In the genomic region with DNA sequence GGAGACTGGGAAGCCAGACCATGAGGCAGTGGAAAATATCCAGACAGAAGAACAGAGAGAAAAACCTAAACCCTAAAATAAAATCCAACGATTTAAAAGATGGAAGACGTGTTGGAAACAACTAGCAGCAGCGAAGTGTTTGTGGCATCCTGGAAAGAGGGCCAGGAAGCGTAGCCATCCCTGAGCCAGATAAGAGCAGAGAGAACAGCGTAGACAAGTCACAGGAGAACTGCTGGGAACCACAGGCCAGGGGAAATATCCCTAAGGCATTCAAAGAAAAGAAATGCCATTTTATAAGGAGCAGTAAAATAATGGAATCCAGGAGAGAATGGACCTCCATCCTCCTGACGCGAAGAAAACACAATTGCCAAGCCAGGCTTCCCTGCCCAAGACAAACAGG, we compare ENCODE assay signal across 24 cellular contexts. TPM values are rescaled to one million over a fixed set of nuclear protein-coding genes. Genes with fewer than 3 reads are reported as not detected.
DNase-seq lines count a peak whose midpoint lies in the region; ATAC-seq and TF ChIP-seq lines count a peak whose summit lies in the region.
"Had no signal": no experiment of that assay in that cellular context is flagged by ENCODE, and none has a peak within 500 bp of the region (broad histone marks: within the 10 kb centered on the region; RNA-seq: fewer than 3 reads in every experiment).

No MANE protein-coding gene starts in this region.

- no peak for ATAC-seq in activated naive CD8-positive, alpha-beta T cell treated with anti-CD3 and anti-CD28 coated beads, Interleukin-2, amount 50 U/mL, for 24 hours
- ATAC-seq in activated T-helper 17 cell treated with anti-CD3 and anti-CD28 coated beads, Interleukin-2, amount 50 U/mL, for 72 hours (replicated peaks) = no peak
- ATAC-seq: effector memory CD8-positive, alpha-beta T cell had no signal

- DNase-seq in activated naive CD8-positive, alpha-beta T cell treated with anti-CD3 and anti-CD28 coated beads, Interleukin-2, amount 50 U/mL, for 24 hours = no peak
- DNase-seq in islet precursor cell = peak; percentile 43
- DNase-seq in smooth muscle cell (lab: John Stamatoyannopoulos, UW; ENCODE audit: unreplicated experiment) = no peak
- no peak for DNase-seq in A673 (ENCODE audit: low spot score)
- DNase-seq in NCI-H2171 treated with DMSO at 0.1 percent for 48 hours (lab: John Stamatoyannopoulos, UW) = no peak
- DNase-seq: activated CD4-positive, alpha-beta T cell treated with anti-CD3 and anti-CD28 coated beads for 1 hour; activated naive CD4-positive, alpha-beta T cell treated with Interleukin-2 at 50 U/mL for 16 hours; activated T-cell treated with anti-CD3 and anti-CD28 coated beads, Interleukin-2, amount 50 U/mL, for 24 hours; DND-41; effector memory CD8-positive, alpha-beta T cell; foreskin melanocyte; HCEC 1CT; left cardiac atrium; NCI-H1417; NCI-H774; stimulated activated CD4-positive, alpha-beta T cell treated with anti-CD3 and anti-CD28 coated beads, Interleukin-1b, Interleukin-23, amount 100 ng/mL, for 48 hours; stimulated activated CD8-positive, alpha-beta memory T cell treated with anti-CD3 and anti-CD28 coated beads, Interleukin-4, amount 100 ng/mL, for 48 hours; transverse colon had no signal

- H3K36me3 ChIP-seq in smooth muscle cell (ENCODE audit: low read depth) = no peaks in the 10 kb centered on the region
- H3K36me3 ChIP-seq in A673 (ENCODE audit: insufficient read depth, low read length, poor library complexity, severe bottlenecking) = no peaks in the 10 kb centered on the region
- H3K36me3 ChIP-seq: SJSA1, transverse colon had no signal

- H3K27ac ChIP-seq in smooth muscle cell (ENCODE audit: low read depth) (peak overlapping the region; percentile 72), A673 (ENCODE audit: low read depth, low read length, poor library complexity, severe bottlenecking) (no peak overlapping the region)
- H3K27ac ChIP-seq: coronary artery, SJSA1, transverse colon had no signal

- BruUV-seq in A673 (replicated peaks; lab: Mats Ljungman, UMichigan) = no TSS peak

- H3K27me3 Mint-ChIP-seq in activated naive CD8-positive, alpha-beta T cell = peaks cover 36% of the 10 kb centered on the region
- peaks cover 68% of the 10 kb centered on the region for H3K27me3 Mint-ChIP-seq in activated naive CD8-positive, alpha-beta T cell treated with anti-CD3 and anti-CD28 coated beads, Interleukin-2, amount 50 U/mL, for 24 hours
- peaks cover 20% of the 10 kb centered on the region for H3K27me3 Mint-ChIP-seq in brain
- H3K27me3 Mint-ChIP-seq in activated T-helper 17 cell treated with anti-CD3 and anti-CD28 coated beads, Interleukin-2, amount 50 U/mL, for 72 hours = peaks cover 59% of the 10 kb centered on the region

- peak overlapping the region; percentile 68 for H2AFZ ChIP-seq in smooth muscle cell (ENCODE audit: low read depth)

- POLR2A ChIA-PET in A673 (lab: Charles Lee; ENCODE audit: low non-redundant PET) = no interaction called here

- CTCF ChIA-PET in A673 (lab: Charles Lee) = no interaction called here

- no peaks in the 10 kb centered on the region for H3K36me3 Mint-ChIP-seq in activated naive CD8-positive, alpha-beta T cell
- no peaks in the 10 kb centered on the region for H3K36me3 Mint-ChIP-seq in activated naive CD8-positive, alpha-beta T cell treated with anti-CD3 and anti-CD28 coated beads, Interleukin-2, amount 50 U/mL, for 24 hours (ENCODE audit: low read depth)
- H3K36me3 Mint-ChIP-seq in brain = no peaks in the 10 kb centered on the region
- no peaks in the 10 kb centered on the region for H3K36me3 Mint-ChIP-seq in activated T-helper 17 cell treated with anti-CD3 and anti-CD28 coated beads, Interleukin-2, amount 50 U/mL, for 72 hours (ENCODE audit: low read depth)

- peaks cover 14% of the 10 kb centered on the region for H3K4me1 ChIP-seq in smooth muscle cell (ENCODE audit: low read depth)
- peaks cover 14% of the 10 kb centered on the region for H3K4me1 ChIP-seq in A673 (ENCODE audit: insufficient read depth, low read length, poor library complexity, severe bottlenecking)
- H3K4me1 ChIP-seq: SJSA1 had no signal

- H3K4me3 ChIP-seq in smooth muscle cell (no peak overlapping the region), A673 (ENCODE audit: low read depth, low read length, poor library complexity, severe bottlenecking) (no peak overlapping the region)
- H3K4me3 ChIP-seq: coronary artery, SJSA1, skin epidermis, transverse colon had no signal

- H3F3A ChIP-seq in smooth muscle cell (ENCODE audit: low read depth) = peaks cover 16% of the 10 kb centered on the region

- H4K20me1 ChIP-seq in smooth muscle cell (ENCODE audit: low read depth) = no peaks in the 10 kb centered on the region

- 41% methylated on average over 7 of the region's 7 CpGs for WGBS in smooth muscle cell (ENCODE audit: low lambda C conversion rate)

- H3K4me3 Mint-ChIP-seq in activated naive CD8-positive, alpha-beta T cell = no peak overlapping the region
- no peak overlapping the region for H3K4me3 Mint-ChIP-seq in activated naive CD8-positive, alpha-beta T cell treated with anti-CD3 and anti-CD28 coated beads, Interleukin-2, amount 50 U/mL, for 24 hours
- H3K4me3 Mint-ChIP-seq in brain = peak overlapping the region in 2 of 5 experiments; percentile 6 to 26
- no peak overlapping the region for H3K4me3 Mint-ChIP-seq in activated T-helper 17 cell treated with anti-CD3 and anti-CD28 coated beads, Interleukin-2, amount 50 U/mL, for 72 hours
- H3K4me3 Mint-ChIP-seq: activated T-cell treated with anti-CD3 and anti-CD28 coated beads, Interleukin-2, amount 50 U/mL, for 24 hours; effector memory CD8-positive, alpha-beta T cell had no signal

- H3K27ac Mint-ChIP-seq in activated naive CD8-positive, alpha-beta T cell = peak overlapping the region; percentile 37
- H3K27ac Mint-ChIP-seq in activated naive CD8-positive, alpha-beta T cell treated with anti-CD3 and anti-CD28 coated beads, Interleukin-2, amount 50 U/mL, for 24 hours = no peak overlapping the region
- H3K27ac Mint-ChIP-seq in brain = peak overlapping the region; percentile 12 to 85 (median 73)
- H3K27ac Mint-ChIP-seq in activated T-helper 17 cell treated with anti-CD3 and anti-CD28 coated beads, Interleukin-2, amount 50 U/mL, for 72 hours = no peak overlapping the region
- H3K27ac Mint-ChIP-seq: activated T-cell treated with anti-CD3 and anti-CD28 coated beads, Interleukin-2, amount 50 U/mL, for 24 hours; effector memory CD8-positive, alpha-beta T cell had no signal

- TF ChIP-seq CTCF in brain (conservative IDR thresholded peaks at IDR 0.05) = no peak
- no peak for TF ChIP-seq CTCF in smooth muscle cell (IDR thresholded peaks at IDR 0.05; ENCODE audit: borderline replicate concordance, insufficient read depth, poor library complexity, severe bottlenecking)
- no peak for TF ChIP-seq CTCF in A673 (conservative IDR thresholded peaks at IDR 0.05; ENCODE audit: low read depth, low read length)

- no peaks in the 10 kb centered on the region for H3K9me3 ChIP-seq in smooth muscle cell (replicated peaks; ENCODE audit: low read depth)
- no peaks in the 10 kb centered on the region for H3K9me3 ChIP-seq in A673 (ENCODE audit: low read depth, low read length, poor library complexity, severe bottlenecking)
- H3K9me3 ChIP-seq: SJSA1, transverse colon had no signal

- H3K4me1 Mint-ChIP-seq in activated naive CD8-positive, alpha-beta T cell (ENCODE audit: low read depth) = peaks cover 24% of the 10 kb centered on the region
- peaks cover 20% of the 10 kb centered on the region for H3K4me1 Mint-ChIP-seq in activated naive CD8-positive, alpha-beta T cell treated with anti-CD3 and anti-CD28 coated beads, Interleukin-2, amount 50 U/mL, for 24 hours
- peaks cover 32% of the 10 kb centered on the region for H3K4me1 Mint-ChIP-seq in brain
- H3K4me1 Mint-ChIP-seq in activated T-helper 17 cell treated with anti-CD3 and anti-CD28 coated beads, Interleukin-2, amount 50 U/mL, for 72 hours = peaks cover 13% of the 10 kb centered on the region

- no peaks in the 10 kb centered on the region for H3K9me3 Mint-ChIP-seq in activated naive CD8-positive, alpha-beta T cell (ENCODE audit: low read depth)
- H3K9me3 Mint-ChIP-seq in activated naive CD8-positive, alpha-beta T cell treated with anti-CD3 and anti-CD28 coated beads, Interleukin-2, amount 50 U/mL, for 24 hours = no peaks in the 10 kb centered on the region
- peaks cover 4 to 18% (median 12%) of the 10 kb centered on the region in 5 experiments for H3K9me3 Mint-ChIP-seq in brain
- H3K9me3 Mint-ChIP-seq in activated T-helper 17 cell treated with anti-CD3 and anti-CD28 coated beads, Interleukin-2, amount 50 U/mL, for 72 hours = no peaks in the 10 kb centered on the region
- H3K9me3 Mint-ChIP-seq: activated T-cell treated with anti-CD3 and anti-CD28 coated beads, Interleukin-2, amount 50 U/mL, for 24 hours; effector memory CD8-positive, alpha-beta T cell had no signal

- no peaks in the 10 kb centered on the region for H3K79me2 ChIP-seq in smooth muscle cell (ENCODE audit: low read depth)

- H3K27me3 ChIP-seq in smooth muscle cell (ENCODE audit: low read depth) = no peaks in the 10 kb centered on the region
- no peaks in the 10 kb centered on the region for H3K27me3 ChIP-seq in A673 (replicated peaks; ENCODE audit: insufficient read depth, low read depth, low read length, poor library complexity)

- peak overlapping the region; percentile 40 for H3K9ac ChIP-seq in smooth muscle cell (ENCODE audit: low read depth)

- intact Hi-C loops in A673 (cut with micrococcal nuclease; ENCODE audit: unreplicated experiment) = no loop called here

- peak overlapping the region; percentile 63 for H3K4me2 ChIP-seq in smooth muscle cell

RNA-seq across cellular contexts. Expression of gene NKD2, which starts 39.6 kb away (rescaled TPM):
- polyA plus RNA-seq in brain (ENCODE audit: insufficient read depth, low read depth, low replicate concordance) (8.4 TPM), smooth muscle cell (105 and 122 TPM in 2 replicates)
- total RNA-seq in smooth muscle cell (31.2 and 32.5 TPM in 2 replicates), A673 (2021) (22.9 and 23.5 TPM in 2 replicates)
- 1 to 10 TPM in 1 of 2 donors, under 1 TPM in 1; 0.37 to 1.2 TPM for total RNA-seq in activated T-helper 17 cell treated with anti-CD3 and anti-CD28 coated beads, Interleukin-2, amount 50 U/mL, for 72 hours

Comparison
In these comparisons a context has a peak if more than half of its experiments do, and no peak if none do; other contexts are left out.
1. H3K27ac Mint-ChIP-seq: peak in activated naive CD8-positive, alpha-beta T cell (single experiment) and brain (5 of 5); none in activated naive CD8-positive, alpha-beta T cell treated with anti-CD3 and anti-CD28 coated beads, Interleukin-2, amount 50 U/mL, for 24 hours (single experiment) and activated T-helper 17 cell treated with anti-CD3 and anti-CD28 coated beads, Interleukin-2, amount 50 U/mL, for 72 hours (single experiment).
2. RNA of gene NKD2, which starts 39.6 kb away (total RNA-seq): 31.2 to 32.5 TPM in smooth muscle cell and 22.9 to 23.5 TPM in A673; 0.37 to 1.2 TPM in activated T-helper 17 cell treated with anti-CD3 and anti-CD28 coated beads, Interleukin-2, amount 50 U/mL, for 72 hours; every median in the first group is over 10 times any median in the second.